Comparison of ENCODE assay signal across 14 cellular contexts in genomic region chr10:80448204-80448603, GRCh38.
"Had no signal": no experiment of that assay in that cellular context is flagged by ENCODE, and none has a peak within 500 bp of the region (broad histone marks: within the 10 kb centered on the region; RNA-seq: fewer than 3 reads in every experiment).

No MANE protein-coding gene starts in this region.

- H3K4me3 Mint-ChIP-seq: activated CD8-positive, alpha-beta T cell treated with anti-CD3 and anti-CD28 coated beads for 36 hours; activated T-cell treated with anti-CD3 and anti-CD28 coated beads, Interleukin-2, amount 50 U/mL, for 4 hours; natural killer cell treated with Interleukin-12 subunit alpha and Interleukin-12 subunit beta and Interleukin-15 and Interleukin-18, amount 100 ng/mL, for 72 hours; stimulated activated naive CD8-positive, alpha-beta T cell treated with anti-CD3 and anti-CD28 coated beads, Interleukin-15, Interleukin-2, amounts not matched to agents 100 ng/mL and 50 ng/mL, for 24 hours; T-helper 2 cell treated with Interferon-gamma antibody and Interleukin-4, amounts not matched to agents 5 μg/mL and 100 μg/mL, for 36 hours had no signal

- ATAC-seq: activated CD8-positive, alpha-beta T cell treated with anti-CD3 and anti-CD28 coated beads for 36 hours; activated T-cell treated with anti-CD3 and anti-CD28 coated beads, Interleukin-2, amount 50 U/mL, for 4 hours; esophagus mucosa; natural killer cell treated with Interleukin-12 subunit alpha and Interleukin-12 subunit beta and Interleukin-15 and Interleukin-18, amount 100 ng/mL, for 72 hours had no signal

- H3K27me3 Mint-ChIP-seq: activated CD8-positive, alpha-beta T cell treated with anti-CD3 and anti-CD28 coated beads for 36 hours; stimulated activated naive CD8-positive, alpha-beta T cell treated with anti-CD3 and anti-CD28 coated beads, Interleukin-15, Interleukin-2, amounts not matched to agents 100 ng/mL and 50 ng/mL, for 24 hours had no signal

- DNase-seq: activated CD8-positive, alpha-beta T cell treated with anti-CD3 and anti-CD28 coated beads for 36 hours; activated effector memory CD4-positive, alpha-beta T cell treated with anti-CD3 and anti-CD28 coated beads, Interleukin-2, amount 50 U/mL, for 16 hours; activated T-cell treated with anti-CD3 and anti-CD28 coated beads, Interleukin-2, amount 50 U/mL, for 4 hours; left ventricle myocardium inferior; mesenchymal stem cell; occipital lobe; SJCRH30; stimulated activated CD4-positive, alpha-beta T cell treated with anti-CD3 and anti-CD28 coated beads, Interleukin-4, amount 100 ng/mL, for 1 hour; upper lobe of right lung had no signal

- H3K27ac Mint-ChIP-seq: activated CD8-positive, alpha-beta T cell treated with anti-CD3 and anti-CD28 coated beads for 36 hours; stimulated activated naive CD8-positive, alpha-beta T cell treated with anti-CD3 and anti-CD28 coated beads, Interleukin-15, Interleukin-2, amounts not matched to agents 100 ng/mL and 50 ng/mL, for 24 hours; T-helper 2 cell treated with Interferon-gamma antibody and Interleukin-4, amounts not matched to agents 5 μg/mL and 100 μg/mL, for 36 hours had no signal

- H3K27ac ChIP-seq: left ventricle myocardium inferior, right atrium auricular region, SJCRH30 had no signal

- H3K27me3 ChIP-seq: right atrium auricular region, SJCRH30, upper lobe of right lung had no signal

- H3K9me3 ChIP-seq: right atrium auricular region, SJCRH30, upper lobe of right lung had no signal

- H3K9me3 Mint-ChIP-seq: activated CD8-positive, alpha-beta T cell treated with anti-CD3 and anti-CD28 coated beads for 36 hours; activated T-cell treated with anti-CD3 and anti-CD28 coated beads, Interleukin-2, amount 50 U/mL, for 4 hours; natural killer cell treated with Interleukin-12 subunit alpha and Interleukin-12 subunit beta and Interleukin-15 and Interleukin-18, amount 100 ng/mL, for 72 hours; stimulated activated naive CD8-positive, alpha-beta T cell treated with anti-CD3 and anti-CD28 coated beads, Interleukin-15, Interleukin-2, amounts not matched to agents 100 ng/mL and 50 ng/mL, for 24 hours; T-helper 2 cell treated with Interferon-gamma antibody and Interleukin-4, amounts not matched to agents 5 μg/mL and 100 μg/mL, for 36 hours had no signal

- H3K4me3 ChIP-seq: left ventricle myocardium inferior, right atrium auricular region, SJCRH30, upper lobe of right lung had no signal

- H3K36me3 Mint-ChIP-seq: natural killer cell treated with Interleukin-12 subunit alpha and Interleukin-12 subunit beta and Interleukin-15 and Interleukin-18, amount 100 ng/mL, for 72 hours had no signal

- H3K36me3 ChIP-seq: left ventricle myocardium inferior, right atrium auricular region, SJCRH30, upper lobe of right lung had no signal
